Comparison of ENCODE assay signal across 8 cellular contexts in the genomic region with DNA sequence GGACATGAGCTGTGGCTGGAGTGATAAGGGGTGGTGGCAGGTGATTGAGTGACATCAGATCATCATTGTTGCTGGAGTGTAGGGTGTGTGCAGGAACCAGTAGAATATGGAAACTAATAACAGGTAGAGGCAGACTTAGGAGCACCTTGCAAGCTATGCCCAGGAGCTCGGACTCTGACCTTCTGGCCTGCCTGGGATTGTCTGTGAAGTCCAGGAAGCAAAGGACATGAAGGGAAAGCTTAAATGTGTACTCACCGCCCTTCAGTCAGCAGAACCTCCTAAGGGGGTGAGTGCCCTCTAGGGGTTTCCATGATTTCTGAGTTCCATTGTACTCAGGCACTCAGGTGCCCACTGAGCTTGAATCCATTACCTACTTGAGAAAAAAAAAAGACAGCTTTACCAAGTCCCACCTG.
DNase-seq lines count a peak whose midpoint lies in the region; ATAC-seq and TF ChIP-seq lines count a peak whose summit lies in the region.

No MANE protein-coding gene starts in this region.

- ATAC-seq in Right ventricle myocardium superior (ENCODE audit: poor library complexity) (peak; percentile 36), Right ventricle myocardium inferior (no peak), GM21381 (IDR thresholded peaks at IDR 0.05; ENCODE audit: unreplicated experiment) (no peak), HG03196 (IDR thresholded peaks at IDR 0.05; ENCODE audit: unreplicated experiment) (no peak)

- TF ChIP-seq CTCF in right atrium auricular region (IDR thresholded peaks at IDR 0.05) (peak; percentile 22 to 52), thyroid gland (IDR thresholded peaks at IDR 0.05) (peak in 5 of 6 experiments; percentile 19 to 67 (median 65))

- no peak for TF ChIP-seq POLR2A in thyroid gland (IDR thresholded peaks at IDR 0.05)

- peak overlapping the region; percentile 6; the same call in 1 of the 2 replicates for H3K27ac ChIP-seq in SJSA1
- H3K27ac ChIP-seq in right atrium auricular region: no peak overlapping the region
- H3K27ac ChIP-seq in thyroid gland: peak overlapping the region; percentile 46 to 73 (median 54)

- no peaks in the 10 kb centered on the region for H3K27me3 ChIP-seq in SJSA1 (replicated peaks)
- H3K27me3 ChIP-seq in right atrium auricular region: no peaks in the 10 kb centered on the region
- no peaks in the 10 kb centered on the region for H3K27me3 ChIP-seq in thyroid gland

- H3K36me3 ChIP-seq in SJSA1 (peaks cover 73% of the 10 kb centered on the region), right atrium auricular region (no peaks in the 10 kb centered on the region), thyroid gland (no peaks in the 10 kb centered on the region)

- intact Hi-C loops in Right ventricle myocardium superior (cut with DNase I) (loop anchor here (5.0 kb wide), 1 partner anchor 102 kb away; a partner anchor contains a TSS), Right ventricle myocardium inferior (cut with DNase I) (loop anchor here (5.0 kb wide), 1 partner anchor 102 kb away; a partner anchor contains a TSS), thyroid gland (cut with DNase I) (loop anchor here (5.0 kb wide), 1 partner anchor 92 kb away; no protein-coding TSS in a partner anchor)

- DNase-seq in Right ventricle myocardium superior: no peak
- no peak for DNase-seq in Right ventricle myocardium inferior (ENCODE audit: missing footprints)
- peak in 1 of 2 experiments; percentile 56 for DNase-seq in SJSA1 (ENCODE audit: low read depth in 1 of 2, low spot score in 2 of 2)
- DNase-seq in right atrium auricular region (ENCODE audit: low spot score): no peak
- DNase-seq in thyroid gland: peak; percentile 70 to 74
- no peak for DNase-seq in NCI-H2081 (lab: John Stamatoyannopoulos, UW)

- H3K4me1 ChIP-seq in SJSA1 (replicated peaks): peaks cover 79% of the 10 kb centered on the region
- peaks cover 0 to 47% of the 10 kb centered on the region in 2 donors for H3K4me1 ChIP-seq in right atrium auricular region
- H3K4me1 ChIP-seq in thyroid gland: peaks cover 50 to 67% of the 10 kb centered on the region in 2 donors

- WGBS in thyroid gland, 2 donors: 15 to 32% methylated on average over 2 of the region's 2 CpGs

- H3K9me3 ChIP-seq in SJSA1 (replicated peaks): no peaks in the 10 kb centered on the region
- H3K9me3 ChIP-seq in right atrium auricular region: no peaks in the 10 kb centered on the region
- H3K9me3 ChIP-seq in thyroid gland: no peaks in the 10 kb centered on the region

- no peak overlapping the region for H3K4me3 ChIP-seq in SJSA1
- H3K4me3 ChIP-seq in right atrium auricular region: no peak overlapping the region
- H3K4me3 ChIP-seq in thyroid gland (replicated peaks in 1 of 3): no peak overlapping the region

Comparison
In these comparisons a context has a peak if more than half of its experiments do, and no peak if none do; other contexts are left out.
1. DNase-seq: peak in thyroid gland (2 of 2); none in Right ventricle myocardium superior (single experiment), Right ventricle myocardium inferior (single experiment), right atrium auricular region (single experiment) and NCI-H2081 (0 of 2).
2. H3K27ac ChIP-seq: peak in SJSA1 (single experiment) and thyroid gland (3 of 3); none in right atrium auricular region (0 of 2).